In genomic region chr17:67515490-67516088, GRCh38 we compare ENCODE assay signal across 1 cellular context.
TF ChIP-seq lines count a peak whose summit lies in the region.

No MANE protein-coding gene starts in this region.

TF ChIP-seq in GM23338, 12 proteins besides CTCF, POLR2A, EP300 and RAD21 (continued from another document):
- TF ChIP-seq ZNF462 (CRISPR knock-in tag; IDR thresholded peaks at IDR 0.05), result no peak
- no peak for TF ChIP-seq REST (IDR thresholded peaks at IDR 0.05; ENCODE audit: unreplicated experiment)
